ENCODE assay signal across 12 cellular contexts in the genomic region with DNA sequence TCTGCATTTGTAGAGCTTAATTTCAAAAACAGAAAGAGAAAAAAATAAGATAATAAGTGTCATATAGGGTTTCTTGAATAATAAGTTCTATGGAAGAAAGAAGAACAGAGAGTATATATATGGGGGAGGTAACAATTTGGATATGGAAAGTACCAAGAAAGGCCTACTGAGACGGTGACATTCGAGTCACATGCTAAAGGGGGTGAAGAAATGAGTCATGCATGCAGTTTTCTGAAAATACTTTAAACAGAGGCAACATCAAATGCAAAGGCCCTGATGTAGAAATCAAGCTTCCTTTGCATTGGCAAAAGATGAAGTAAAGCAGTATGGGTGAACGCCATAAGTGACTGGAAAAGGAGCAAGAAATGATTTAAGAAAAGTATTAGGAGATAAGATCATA.
DNase-seq lines count a peak whose midpoint lies in the region; ATAC-seq lines count a peak whose summit lies in the region.
"Had no signal": no experiment of that assay in that cellular context is flagged by ENCODE, and none has a peak within 500 bp of the region (broad histone marks: within the 10 kb centered on the region; RNA-seq: fewer than 3 reads in every experiment).

No MANE protein-coding gene starts in this region.

- H3K4me1 Mint-ChIP-seq in stimulated activated memory B cell treated with anti-CD40 and anti-IgM and Interleukin-4, amounts not matched to agents 10 μg/mL and 1 μg/mL and 100 μg/mL, for 72 hours = no peaks in the 10 kb centered on the region
- H3K4me1 Mint-ChIP-seq in activated CD4-positive, alpha-beta memory T cell treated with anti-CD3 and anti-CD28 coated beads, Interleukin-2, amount 10 ng/mL, durations not matched to agents 7 days and 5 days = no peaks in the 10 kb centered on the region
- H3K4me1 Mint-ChIP-seq: activated naive CD8-positive, alpha-beta T cell treated with anti-CD3 and anti-CD28 coated beads for 36 hours had no signal

- peak; percentile 64 for ATAC-seq in GM19025 (IDR thresholded peaks at IDR 0.05; ENCODE audit: low read depth, unreplicated experiment)
- peak; percentile 84 for ATAC-seq in GM21717 (IDR thresholded peaks at IDR 0.05; ENCODE audit: unreplicated experiment)
- ATAC-seq in HG03066 (IDR thresholded peaks at IDR 0.05; ENCODE audit: low read depth, unreplicated experiment) = peak; percentile 62
- ATAC-seq in stimulated activated memory B cell treated with anti-CD40 and anti-IgM and Interleukin-4, amounts not matched to agents 10 μg/mL and 1 μg/mL and 100 μg/mL, for 72 hours = peak; percentile 75

- no peaks in the 10 kb centered on the region for H3K27me3 Mint-ChIP-seq in stimulated activated memory B cell treated with anti-CD40 and anti-IgM and Interleukin-4, amounts not matched to agents 10 μg/mL and 1 μg/mL and 100 μg/mL, for 72 hours
- no peaks in the 10 kb centered on the region for H3K27me3 Mint-ChIP-seq in activated CD4-positive, alpha-beta memory T cell treated with anti-CD3 and anti-CD28 coated beads, Interleukin-2, amount 10 ng/mL, durations not matched to agents 7 days and 5 days
- H3K27me3 Mint-ChIP-seq: activated naive CD8-positive, alpha-beta T cell treated with anti-CD3 and anti-CD28 coated beads for 36 hours had no signal

- H3K27ac Mint-ChIP-seq in stimulated activated memory B cell treated with anti-CD40 and anti-IgM and Interleukin-4, amounts not matched to agents 10 μg/mL and 1 μg/mL and 100 μg/mL, for 72 hours = peak overlapping the region; percentile 3
- H3K27ac Mint-ChIP-seq in activated CD4-positive, alpha-beta memory T cell treated with anti-CD3 and anti-CD28 coated beads, Interleukin-2, amount 10 ng/mL, durations not matched to agents 7 days and 5 days = no peak overlapping the region
- H3K27ac Mint-ChIP-seq: activated naive CD8-positive, alpha-beta T cell treated with anti-CD3 and anti-CD28 coated beads for 36 hours; T-helper 2 cell treated with Interferon-gamma antibody and Interleukin-4, amounts not matched to agents 5 μg/mL and 100 μg/mL, for 36 hours had no signal

- in situ Hi-C loops in ACHN (cut with HindIII; ENCODE audit: low pct_ligation_motif_present, low pct_unique_long_range_greater_than_20kb, low sequenced_read_pairs) = no loop called here

- DNase-seq in ACHN = no peak
- no peak for DNase-seq in cerebellum (ENCODE audit: low spot score)
- DNase-seq in activated CD4-positive, alpha-beta memory T cell treated with anti-CD3 and anti-CD28 coated beads, Interleukin-2, amount 10 ng/mL, durations not matched to agents 7 days and 5 days = no peak
- DNase-seq: activated naive CD8-positive, alpha-beta T cell treated with anti-CD3 and anti-CD28 coated beads for 36 hours; NCI-H2227 treated with DMSO at 0.1 percent for 48 hours; Peyer's patch; stimulated activated CD4-positive, alpha-beta T cell treated with anti-CD3 and anti-CD28 coated beads, Interleukin-4, amount 100 ng/mL, for 1 hour had no signal

- CTCF ChIA-PET in activated CD4-positive, alpha-beta memory T cell treated with anti-CD3 and anti-CD28 coated beads, Interleukin-2, amount 10 ng/mL, durations not matched to agents 7 days and 5 days (lab: Charles Lee) = no interaction called here

- no peak overlapping the region for H3K4me3 Mint-ChIP-seq in stimulated activated memory B cell treated with anti-CD40 and anti-IgM and Interleukin-4, amounts not matched to agents 10 μg/mL and 1 μg/mL and 100 μg/mL, for 72 hours
- H3K4me3 Mint-ChIP-seq in activated CD4-positive, alpha-beta memory T cell treated with anti-CD3 and anti-CD28 coated beads, Interleukin-2, amount 10 ng/mL, durations not matched to agents 7 days and 5 days = no peak overlapping the region
- H3K4me3 Mint-ChIP-seq: activated naive CD8-positive, alpha-beta T cell treated with anti-CD3 and anti-CD28 coated beads for 36 hours; T-helper 2 cell treated with Interferon-gamma antibody and Interleukin-4, amounts not matched to agents 5 μg/mL and 100 μg/mL, for 36 hours had no signal

- H3K36me3 Mint-ChIP-seq in stimulated activated memory B cell treated with anti-CD40 and anti-IgM and Interleukin-4, amounts not matched to agents 10 μg/mL and 1 μg/mL and 100 μg/mL, for 72 hours = no peaks in the 10 kb centered on the region
- no peaks in the 10 kb centered on the region for H3K36me3 Mint-ChIP-seq in activated CD4-positive, alpha-beta memory T cell treated with anti-CD3 and anti-CD28 coated beads, Interleukin-2, amount 10 ng/mL, durations not matched to agents 7 days and 5 days (ENCODE audit: low read depth)
- H3K36me3 Mint-ChIP-seq: activated naive CD8-positive, alpha-beta T cell treated with anti-CD3 and anti-CD28 coated beads for 36 hours had no signal

- H3K9me3 Mint-ChIP-seq in stimulated activated memory B cell treated with anti-CD40 and anti-IgM and Interleukin-4, amounts not matched to agents 10 μg/mL and 1 μg/mL and 100 μg/mL, for 72 hours = no peaks in the 10 kb centered on the region
- peaks cover 1% of the 10 kb centered on the region for H3K9me3 Mint-ChIP-seq in activated CD4-positive, alpha-beta memory T cell treated with anti-CD3 and anti-CD28 coated beads, Interleukin-2, amount 10 ng/mL, durations not matched to agents 7 days and 5 days
- H3K9me3 Mint-ChIP-seq: activated naive CD8-positive, alpha-beta T cell treated with anti-CD3 and anti-CD28 coated beads for 36 hours; T-helper 2 cell treated with Interferon-gamma antibody and Interleukin-4, amounts not matched to agents 5 μg/mL and 100 μg/mL, for 36 hours had no signal

- POLR2A ChIA-PET in activated CD4-positive, alpha-beta memory T cell treated with anti-CD3 and anti-CD28 coated beads, Interleukin-2, amount 10 ng/mL, durations not matched to agents 7 days and 5 days (lab: Charles Lee) = no interaction called here
